ENCODE assay signal across 17 cellular contexts in the genomic region with DNA sequence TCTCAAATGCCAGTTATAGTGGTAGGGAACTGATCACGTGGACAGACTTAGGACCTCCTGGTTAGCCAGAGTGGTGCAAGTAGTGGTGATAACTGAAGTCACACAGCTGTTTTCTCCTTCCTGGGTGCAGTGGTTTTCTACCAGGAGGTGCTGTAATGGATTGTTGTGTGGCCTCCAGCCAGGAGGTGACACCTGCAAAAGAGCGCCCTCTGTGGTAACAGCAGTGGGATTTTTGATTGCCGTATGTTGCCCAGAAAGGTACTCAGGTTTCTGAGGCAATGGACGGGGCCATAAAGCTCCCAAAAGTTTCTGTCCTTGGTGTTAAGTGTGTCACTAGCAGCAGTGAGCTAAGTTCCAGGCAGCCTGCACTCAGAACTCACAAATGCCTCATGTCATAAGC.
DNase-seq lines count a peak whose midpoint lies in the region; ATAC-seq, FAIRE-seq and TF ChIP-seq lines count a peak whose summit lies in the region.
"Had no signal": no experiment of that assay in that cellular context is flagged by ENCODE, and none has a peak within 500 bp of the region (broad histone marks: within the 10 kb centered on the region; RNA-seq: fewer than 3 reads in every experiment).

No MANE protein-coding gene starts in this region.

- no peak overlapping the region for H3K9ac ChIP-seq in H1 (replicated peaks in 1 of 4; ENCODE audit: extremely low read depth in 1 of 4, low read depth in 3 of 4, low read length in 3 of 4)

- H3K27me3 ChIP-seq in GM23338 (ENCODE audit: insufficient read depth) (no peaks in the 10 kb centered on the region), H1 (replicated peaks in 1 of 4; ENCODE audit: control insufficient read depth in 3 of 4, extremely low read depth in 1 of 4, insufficient read depth in 3 of 4, low read length in 3 of 4) (no peaks in the 10 kb centered on the region)

- H4K91ac ChIP-seq in H1 (replicated peaks; ENCODE audit: insufficient read length, low read length), result no peak overlapping the region

- H3K36me3 ChIP-seq in GM23338 (ENCODE audit: insufficient read depth) (no peaks in the 10 kb centered on the region), H1 (ENCODE audit: control insufficient read depth in 2 of 4, insufficient read depth in 4 of 4, low read length in 3 of 4) (no peaks in the 10 kb centered on the region), mesodermal cell (ENCODE audit: control insufficient read depth, insufficient read depth, low read length) (no peaks in the 10 kb centered on the region)

- H3K27ac ChIP-seq in GM23338 (ENCODE audit: low read depth), result no peak overlapping the region
- no peak overlapping the region for H3K27ac ChIP-seq in H1 (ENCODE audit: low read depth, low read length)
- H3K27ac ChIP-seq in mesodermal cell (ENCODE audit: low read depth, low read length, severe bottlenecking), result peak overlapping the region; percentile 57

- H4K20me1 ChIP-seq in GM23338 (replicated peaks; ENCODE audit: insufficient read depth) (no peaks in the 10 kb centered on the region), H1 (replicated peaks in 1 of 2; ENCODE audit: control insufficient read depth in 1 of 2, insufficient read depth in 2 of 2, low read length in 2 of 2) (no peaks in the 10 kb centered on the region)

- H2BK20ac ChIP-seq in H1 (ENCODE audit: low read length), result no peak overlapping the region

- H2AFZ ChIP-seq in GM23338 (no peak overlapping the region), H1 (ENCODE audit: low read length) (no peak overlapping the region)

- H3K9me2 ChIP-seq in GM23338 (ENCODE audit: insufficient read depth), result no peaks in the 10 kb centered on the region

- H4K5ac ChIP-seq in H1 (ENCODE audit: insufficient read length, low read depth, low read length), result no peak overlapping the region

- CTCF ChIA-PET in H1 (lab: Charles Lee; ENCODE audit: partially characterized antibody), result interaction anchor here (0.5 to 1.5 kb wide), 4 partner anchors 36 to 1158 kb away, joined by 3 read pairs; no protein-coding TSS in a partner anchor

- no peak overlapping the region for H3K27ac Mint-ChIP-seq in GM23338
- H3K27ac Mint-ChIP-seq: CD4-positive, alpha-beta memory T cell had no signal

- H3K27me3 Mint-ChIP-seq in GM23338 (ENCODE audit: insufficient read depth, low read depth, poor library complexity), result no peaks in the 10 kb centered on the region
- no peaks in the 10 kb centered on the region for H3K27me3 Mint-ChIP-seq in activated T-cell treated with anti-CD3 and anti-CD28 coated beads, Interleukin-2, amount 50 U/mL, for 4 hours (ENCODE audit: low read depth)
- H3K27me3 Mint-ChIP-seq: CD4-positive, alpha-beta memory T cell had no signal

- no peaks in the 10 kb centered on the region for H3K79me1 ChIP-seq in H1 (ENCODE audit: low read depth, low read length)

- no peak overlapping the region for H4K8ac ChIP-seq in H1 (ENCODE audit: extremely low read depth, insufficient read depth, low read length)

- no peak overlapping the region for H2BK5ac ChIP-seq in H1 (ENCODE audit: low read depth, low read length)

- H3K9me3 Mint-ChIP-seq in GM23338, result peaks cover 11% of the 10 kb centered on the region
- H3K9me3 Mint-ChIP-seq in activated T-cell treated with anti-CD3 and anti-CD28 coated beads, Interleukin-2, amount 50 U/mL, for 4 hours, result peaks cover 38% of the 10 kb centered on the region

- H3K23me2 ChIP-seq in H1 (ENCODE audit: low read depth, low read length), result no peaks in the 10 kb centered on the region

- H2BK12ac ChIP-seq in H1 (ENCODE audit: low read depth, low read length), result no peak overlapping the region

- FAIRE-seq in H1 (lab: Jason Lieb, UNC), result no peak
- FAIRE-seq: G401.6, GM12892 had no signal

- DNase-seq in ELF-1 (ENCODE audit: low read depth, low spot score) (peak; percentile 1), GM23338 (ENCODE audit: low spot score) (peak; percentile 17), H1 (ENCODE audit: low read depth in 1 of 2, low spot score in 2 of 2) (peak in 1 of 2 experiments; percentile 47), HT-29 (ENCODE audit: low spot score) (no peak)
- no peak for DNase-seq in activated T-cell treated with anti-CD3 and anti-CD28 coated beads, Interleukin-2, amount 50 U/mL, for 4 hours
- DNase-seq: C1 segment of cervical spinal cord; CD4-positive, alpha-beta memory T cell; COR-L47; DMS153; DMS79 treated with DMSO at 0.1 percent for 48 hours; GOT3; H7 had no signal

- H3K4me1 ChIP-seq in GM23338 (ENCODE audit: insufficient read depth) (no peaks in the 10 kb centered on the region), H1 (replicated peaks in 1 of 4; ENCODE audit: control insufficient read depth in 3 of 4, insufficient read depth in 4 of 4, low read length in 3 of 4) (no peaks in the 10 kb centered on the region), mesodermal cell (ENCODE audit: control insufficient read depth, insufficient read depth, low read length, poor library complexity, severe bottlenecking) (peaks cover 11% of the 10 kb centered on the region)

- H3K79me2 ChIP-seq in GM23338 (replicated peaks; ENCODE audit: insufficient read depth) (no peaks in the 10 kb centered on the region), H1 (ENCODE audit: control insufficient read depth in 1 of 2, insufficient read depth in 2 of 2, low read length in 2 of 2) (no peaks in the 10 kb centered on the region)

- POLR2A ChIA-PET in H1 (lab: Charles Lee; ENCODE audit: partially characterized antibody), result no interaction called here

- H3K4ac ChIP-seq in H1 (replicated peaks; ENCODE audit: insufficient read length, low read depth, low read length), result no peak overlapping the region

- 81% methylated on average over 4 of the region's 4 CpGs; no CpG with 5 or more reads in 1 of the 2 experiments for WGBS in H1 (ENCODE audit: extremely low coverage in 1 of 2, insufficient coverage in 1 of 2, insufficient read length in 1 of 2, insufficient replicate concordance in 2 of 2, low coverage in 1 of 2, low lambda C conversion rate in 2 of 2, missing lambda C conversion rate in 1 of 2), 2 experiments
- 83 to 91% methylated on average over 2 to 4 of the region's 4 CpGs for WGBS in mesodermal cell (ENCODE audit: insufficient coverage in 2 of 2), 2 experiments

- no peak overlapping the region for H3K23ac ChIP-seq in H1 (ENCODE audit: insufficient read length)

- H3K18ac ChIP-seq in H1 (ENCODE audit: extremely low read depth, low read length), result no peak overlapping the region

- H2AK5ac ChIP-seq in H1 (ENCODE audit: low read depth, low read length), result no peak overlapping the region

- TF ChIP-seq CTCF in GM23338 (conservative IDR thresholded peaks at IDR 0.05; ENCODE audit: low read depth in 2 of 2) (peak; percentile 35 to 56; a peak in 3 of 4 replicates), H1 (IDR thresholded peaks at IDR 0.05; ENCODE audit: control extremely low read depth in 1 of 3, insufficient read depth in 1 of 3, low read depth in 1 of 3, low read length in 3 of 3) (peak; percentile 27 to 59 (median 34))

- peak; percentile 42 to 49 for TF ChIP-seq RAD21 in H1 (IDR thresholded peaks at IDR 0.05 in 1 of 2, conservative IDR thresholded peaks at IDR 0.05 in 1 of 2; ENCODE audit: low read depth in 2 of 2, low read length in 2 of 2)

- no peak; the same call in 2 of the 3 replicates for ATAC-seq in GM23338
- ATAC-seq in activated T-cell treated with anti-CD3 and anti-CD28 coated beads, Interleukin-2, amount 50 U/mL, for 4 hours, result no peak
- no peak for ATAC-seq in GM19324 (IDR thresholded peaks at IDR 0.05; ENCODE audit: low FRiP score, unreplicated experiment)
- ATAC-seq: HCT116 had no signal

- H2BK120ac ChIP-seq in H1 (replicated peaks; ENCODE audit: low read depth, low read length), result no peak overlapping the region

- TF ChIP-seq EP300 in H1 (IDR thresholded peaks at IDR 0.05; ENCODE audit: borderline replicate concordance in 1 of 2, low read depth in 2 of 2, low read length in 2 of 2), result no peak

- H2BK15ac ChIP-seq in H1 (ENCODE audit: low read length), result no peak overlapping the region

- H3K4me3 Mint-ChIP-seq in GM23338, result no peak overlapping the region
- H3K4me3 Mint-ChIP-seq in activated T-cell treated with anti-CD3 and anti-CD28 coated beads, Interleukin-2, amount 50 U/mL, for 4 hours, result no peak overlapping the region
- H3K4me3 Mint-ChIP-seq: CD4-positive, alpha-beta memory T cell had no signal

- H3K56ac ChIP-seq in H1 (replicated peaks; ENCODE audit: insufficient read length, low read depth, low read length), result no peak overlapping the region

- H3K4me1 Mint-ChIP-seq in GM23338, result peaks cover 3% of the 10 kb centered on the region; the same call in 2 of the 3 replicates
- no peaks in the 10 kb centered on the region for H3K4me1 Mint-ChIP-seq in activated T-cell treated with anti-CD3 and anti-CD28 coated beads, Interleukin-2, amount 50 U/mL, for 4 hours (ENCODE audit: low read depth)
- H3K4me1 Mint-ChIP-seq: CD4-positive, alpha-beta memory T cell had no signal

- TF ChIP-seq POLR2A in H1 (IDR thresholded peaks at IDR 0.05; ENCODE audit: control extremely low read depth in 1 of 2, low read depth in 2 of 2, low read length in 2 of 2), result no peak

- H3K4me2 ChIP-seq in GM23338 (no peak overlapping the region), H1 (ENCODE audit: insufficient read depth in 1 of 2, low read depth in 2 of 2, low read length in 2 of 2) (no peak overlapping the region)

- H3K9me3 ChIP-seq in H1 (ENCODE audit: insufficient read depth in 2 of 2, low read depth in 1 of 2, low read length in 1 of 2) (peaks cover 0 to 4% of the 10 kb centered on the region in 2 experiments; a peak in 1 of 4 replicates), mesodermal cell (ENCODE audit: control insufficient read depth, low read length) (peaks cover 4% of the 10 kb centered on the region)

- no peak overlapping the region for H3K4me3 ChIP-seq in GM23338
- no peak overlapping the region for H3K4me3 ChIP-seq in H1 (ENCODE audit: extremely low read depth in 1 of 4, insufficient read depth in 2 of 4, low read depth in 3 of 4, low read length in 4 of 4)
- H3K4me3 ChIP-seq in mesodermal cell (ENCODE audit: extremely low read depth, insufficient read depth, low read length, poor library complexity, severe bottlenecking), result no peak overlapping the region

- H3F3A ChIP-seq in GM23338 (replicated peaks; ENCODE audit: low read depth), result no peaks in the 10 kb centered on the region

- H3K36me3 Mint-ChIP-seq in GM23338 (ENCODE audit: low read depth), result peaks cover 12% of the 10 kb centered on the region; the same call in 1 of the 3 replicates
- no peaks in the 10 kb centered on the region for H3K36me3 Mint-ChIP-seq in activated T-cell treated with anti-CD3 and anti-CD28 coated beads, Interleukin-2, amount 50 U/mL, for 4 hours (ENCODE audit: insufficient read depth)
- H3K36me3 Mint-ChIP-seq: CD4-positive, alpha-beta memory T cell had no signal

- H3K14ac ChIP-seq in H1 (ENCODE audit: insufficient read length), result no peak overlapping the region

TF ChIP-seq in GM23338, 12 proteins besides CTCF, POLR2A, EP300 and RAD21 (continues in another document):
- TF ChIP-seq ZNF331 (CRISPR knock-in tag; IDR thresholded peaks at IDR 0.05; ENCODE audit: low read depth), result no peak

TF ChIP-seq in H1, 55 proteins besides CTCF, POLR2A, EP300 and RAD21 (continues in another document):
- TF ChIP-seq SRF (IDR thresholded peaks at IDR 0.05; ENCODE audit: low read depth, low read length) (no peak), RXRA (IDR thresholded peaks at IDR 0.05; ENCODE audit: insufficient read depth, low read depth, low read length) (no peak), ASH2L (IDR thresholded peaks at IDR 0.05; ENCODE audit: low read length) (no peak), SP4 (IDR thresholded peaks at IDR 0.05; ENCODE audit: low read length) (no peak), PHF8 (conservative IDR thresholded peaks at IDR 0.05; ENCODE audit: low read depth, low read length) (no peak)

Comparison
In these comparisons a context has a peak if more than half of its experiments do, and no peak if none do; other contexts are left out.
1. DNase-seq: peak in ELF-1 (single experiment) and GM23338 (single experiment); none in activated T-cell treated with anti-CD3 and anti-CD28 coated beads, Interleukin-2, amount 50 U/mL, for 4 hours (single experiment) and HT-29 (single experiment).